ENCODE assay signal across 8 cellular contexts in the genomic region with DNA sequence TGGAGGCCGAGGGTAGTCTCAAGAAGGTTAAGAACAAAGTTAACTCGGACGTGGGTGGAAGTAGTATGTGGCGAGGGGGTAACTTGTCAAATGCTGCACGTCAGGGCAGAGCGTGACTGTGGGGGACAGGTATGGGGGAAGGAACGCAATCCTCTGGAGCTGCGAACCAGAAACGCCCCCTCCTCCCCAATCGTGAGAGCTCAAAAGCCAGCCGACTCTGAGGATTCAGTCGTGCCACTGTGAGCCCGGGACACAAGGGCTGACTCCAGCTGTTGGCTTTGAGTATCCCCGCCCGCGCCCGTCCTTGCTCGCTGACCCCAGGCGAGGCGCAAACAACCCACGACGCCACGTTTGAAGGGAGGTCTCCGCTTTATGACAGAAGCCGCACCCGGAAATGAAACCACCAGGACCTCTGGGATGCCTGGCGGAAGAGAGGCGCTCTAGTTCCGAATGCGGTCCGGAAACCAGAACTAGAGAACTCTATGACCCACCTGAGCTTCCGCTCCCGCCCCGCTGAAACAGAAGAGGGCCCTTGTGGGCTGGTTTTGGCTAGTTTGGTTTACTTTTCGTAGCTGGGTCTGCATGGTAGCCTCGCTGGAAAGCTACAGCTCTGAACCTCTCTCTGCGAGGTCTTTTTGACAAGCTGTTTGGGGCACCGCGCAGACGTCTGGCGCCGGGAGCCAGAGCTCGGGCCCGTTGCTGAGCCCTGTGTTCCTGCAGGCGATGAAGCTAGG.
DNase-seq lines count a peak whose midpoint lies in the region; ATAC-seq lines count a peak whose summit lies in the region.

A gene (minus strand): TSS at position 377 of the 734 bp plus-strand sequence. CDS start 550 bp downstream, outside the sequence.

- DNase-seq in AG08395 (ENCODE audit: low spot score) (peak; percentile 86), NCI-H510A (lab: John Stamatoyannopoulos, UW) (peak; percentile 81), kidney tubule cell (ENCODE audit: low spot score) (peak; percentile 90)
- peak; percentile 70 to 73 for DNase-seq in activated CD4-positive, alpha-beta T cell treated with anti-CD3 and anti-CD28 coated beads for 24 hours (ENCODE audit: low read depth in 2 of 2)
- peak; percentile 64 to 70 for DNase-seq in stimulated activated CD4-positive, alpha-beta T cell treated with anti-CD3 and anti-CD28 coated beads, Interleukin-1b, Interleukin-23, amount 100 ng/mL, for 1 hour (ENCODE audit: low read depth in 2 of 2)

- peak; percentile 94 for ATAC-seq in GM19043 (IDR thresholded peaks at IDR 0.05; ENCODE audit: low read depth, unreplicated experiment)
- ATAC-seq in HG03432 (IDR thresholded peaks at IDR 0.05; ENCODE audit: unreplicated experiment) = peak; percentile 78

- H3K27ac ChIP-seq in cingulate gyrus (ENCODE audit: low read depth, low read length) = peak within 1 kb of the TSS; percentile 87

Comparison
In these comparisons a context has a peak if more than half of its experiments do, and no peak if none do; other contexts are left out.
1. Peak in every context shown above with its lines: DNase-seq, ATAC-seq and H3K27ac ChIP-seq.